9 cellular contexts compared by ENCODE assay signal in genomic region chr1:7467476-7468175, GRCh38.
"Had no signal": no experiment of that assay in that cellular context is flagged by ENCODE, and none has a peak within 500 bp of the region (broad histone marks: within the 10 kb centered on the region; RNA-seq: fewer than 3 reads in every experiment).

No MANE protein-coding gene starts in this region.

- H3K27ac ChIP-seq: GM23248, HL-60 had no signal

- H2AFZ ChIP-seq: GM23248 had no signal

- H3K4me1 Mint-ChIP-seq: IgD-negative memory B cell had no signal

- H3K36me3 ChIP-seq: HAP-1 had no signal

- H3K27ac Mint-ChIP-seq: HFFc6, IgD-negative memory B cell had no signal

- H3K4me1 ChIP-seq: HAP-1 had no signal

- H3K4me3 ChIP-seq: GM23248, HAP-1 had no signal

- H3K4me3 Mint-ChIP-seq: HFFc6 had no signal

- DNase-seq: GM23248, GOT3, H7 had no signal

- H3K36me3 Mint-ChIP-seq: IgD-negative memory B cell had no signal

- H3K9me3 Mint-ChIP-seq: HFFc6, IgD-negative memory B cell had no signal

- H3K9ac ChIP-seq: GM23248 had no signal

- ATAC-seq: HCT116, HepG2 had no signal

- H3K9me3 ChIP-seq: HAP-1 had no signal
